ENCODE assay signal across 12 cellular contexts in the genomic region with DNA sequence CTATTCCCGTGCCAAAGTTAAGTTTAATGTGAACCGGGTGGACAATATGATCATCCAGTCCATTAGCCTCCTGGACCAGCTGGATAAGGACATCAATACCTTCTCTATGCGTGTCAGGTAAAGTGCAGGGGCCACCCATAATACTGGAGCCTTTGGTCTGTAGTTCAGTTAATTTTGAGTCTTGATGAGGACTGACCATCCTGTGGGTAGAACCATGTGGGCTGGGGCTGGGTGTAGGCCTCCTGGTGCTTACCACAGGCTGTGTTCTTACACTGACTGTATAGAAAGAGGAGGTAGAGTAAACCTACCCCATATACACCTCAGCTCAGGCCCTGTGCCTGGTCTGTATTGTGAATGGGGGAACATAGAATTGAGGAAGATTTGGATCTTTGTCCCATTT. TPM values are rescaled to one million over a fixed set of nuclear protein-coding genes. Genes with fewer than 3 reads are reported as not detected.
DNase-seq lines count a peak whose midpoint lies in the region; ATAC-seq, FAIRE-seq and TF ChIP-seq lines count a peak whose summit lies in the region.
"Had no signal": no experiment of that assay in that cellular context is flagged by ENCODE, and none has a peak within 500 bp of the region (broad histone marks: within the 10 kb centered on the region; RNA-seq: fewer than 3 reads in every experiment).

No MANE protein-coding gene starts in this region.

- WGBS in K562 (ENCODE audit: insufficient coverage, low coverage, missing lambda C conversion rate) = 58% methylated on average over 3 of the region's 3 CpGs

- peaks cover 52% of the 10 kb centered on the region for H3K36me3 Mint-ChIP-seq in nephron progenitor cell (ENCODE audit: low read depth)

- peak overlapping the region; percentile 41; the same call in 1 of the 3 replicates for H3K27ac ChIP-seq in K562 (ENCODE audit: extremely low read depth, low read depth, low read length)

- H3K9ac ChIP-seq in K562 (ENCODE audit: insufficient read depth in 1 of 2, low read depth in 2 of 2, low read length in 2 of 2) = peak overlapping the region; percentile 94 to 99

- no peak for TF ChIP-seq EP300 in K562 (IDR thresholded peaks at IDR 0.05; ENCODE audit: low read length)

- peaks cover 19 to 22% of the 10 kb centered on the region in 2 experiments; a peak in 4 of 5 replicates for H3K4me1 ChIP-seq in K562 (replicated peaks in 1 of 2; ENCODE audit: control insufficient read depth in 2 of 2, insufficient read depth in 2 of 2, low read length in 2 of 2)

- TF ChIP-seq RAD21 in K562 (CRISPR knock-in tag; conservative IDR thresholded peaks at IDR 0.05 in 1 of 2, IDR thresholded peaks at IDR 0.05 in 1 of 2) = no peak

- ATAC-seq in K562 = no peak
- ATAC-seq: Right ventricle myocardium inferior had no signal

- TF ChIP-seq CTCF in K562 (IDR thresholded peaks at IDR 0.05 in 2 of 3, conservative IDR thresholded peaks at IDR 0.05 in 1 of 3; ENCODE audit: insufficient read depth in 2 of 3, low read depth in 1 of 3, low read length in 3 of 3) = no peak
- no peak for TF ChIP-seq CTCF in nephron progenitor cell (IDR thresholded peaks at IDR 0.05)

- H3K4me3 ChIP-seq in GM08714 (ENCODE audit: low read length) = peak overlapping the region; percentile 88; the same call in 1 of the 2 replicates
- H3K4me3 ChIP-seq in MG63 = peak overlapping the region; percentile 81
- H3K4me3 ChIP-seq in K562 = peak overlapping the region; percentile 70; the same call in 1 of the 2 replicates

- H3K9me3 ChIP-seq in MG63 (no peaks in the 10 kb centered on the region), K562 (replicated peaks; ENCODE audit: control insufficient read depth, insufficient read depth, low read depth, low read length) (no peaks in the 10 kb centered on the region)
- H3K9me3 ChIP-seq: upper lobe of left lung had no signal

- peak overlapping the region; percentile 85 for H3K27ac Mint-ChIP-seq in nephron progenitor cell

- peaks cover 29% of the 10 kb centered on the region for H3K4me1 Mint-ChIP-seq in nephron progenitor cell

- FAIRE-seq in K562 (lab: Jason Lieb, UNC) (no peak), GM12891 (lab: Jason Lieb, UNC) (no peak)

- peaks cover 60% of the 10 kb centered on the region for H3K79me2 ChIP-seq in K562 (ENCODE audit: control insufficient read depth, insufficient read depth, low read length)

- peaks cover 15% of the 10 kb centered on the region for H3K9me1 ChIP-seq in K562 (ENCODE audit: control insufficient read depth, insufficient read depth, low read length)

- peaks cover 60% of the 10 kb centered on the region for H3K36me3 ChIP-seq in MG63
- H3K36me3 ChIP-seq in K562 (ENCODE audit: control insufficient read depth, insufficient read depth, low read length) = peaks cover 72% of the 10 kb centered on the region

- intact Hi-C loops in K562 (cut with micrococcal nuclease) = loop anchor here (5.0 kb wide), 2 partner anchors 128 to 188 kb away; no protein-coding TSS in a partner anchor

- peak overlapping the region; percentile 89 for H3K4me3 Mint-ChIP-seq in nephron progenitor cell

- in situ Hi-C loops in K562 (cut with MboI) = no loop called here

- POLR2A ChIA-PET in K562 (lab: Yijun Ruan, JAX) = interaction anchor here (0.6 to 4.1 kb wide), 4 partner anchors 9 to 263 kb away, joined by 3 to 46 read pairs (median 5); a partner anchor contains a TSS

- peaks cover 42% of the 10 kb centered on the region for H4K20me1 ChIP-seq in K562 (replicated peaks; ENCODE audit: control insufficient read depth, insufficient read depth, low read length)

- H3K27me3 ChIP-seq in MG63 = no peaks in the 10 kb centered on the region
- H3K27me3 ChIP-seq in K562 (ENCODE audit: control insufficient read depth in 2 of 2, insufficient read depth in 2 of 2, low read length in 2 of 2) = no peaks in the 10 kb centered on the region
- H3K27me3 ChIP-seq: upper lobe of left lung had no signal

- TF ChIP-seq POLR2A in K562 (conservative IDR thresholded peaks at IDR 0.05) (no peak), GM12891 (IDR thresholded peaks at IDR 0.05; ENCODE audit: low read depth, low read length) (no peak)

- H3K9me3 Mint-ChIP-seq in nephron progenitor cell = no peaks in the 10 kb centered on the region

- H3K4me2 ChIP-seq in K562 (ENCODE audit: insufficient read depth, low read length) = peak overlapping the region; percentile 97

- no peak for DNase-seq in MG63
- no peak for DNase-seq in K562 (ENCODE audit: extremely low read depth in 1 of 4, low spot score in 3 of 4)
- DNase-seq in nephron progenitor cell = no peak
- no peak for DNase-seq in GM12891 (ENCODE audit: insufficient read length, low spot score)
- DNase-seq in occipital lobe (lab: John Stamatoyannopoulos, UW) = no peak
- DNase-seq in NCI-H345 treated with DMSO at 0.1 percent for 48 hours (lab: John Stamatoyannopoulos, UW; ENCODE audit: unreplicated experiment) = no peak
- DNase-seq in DMS153 (lab: John Stamatoyannopoulos, UW) = no peak
- DNase-seq: NCI-H1694; stimulated activated CD4-positive, alpha-beta T cell treated with anti-CD3 and anti-CD28 coated beads, Interleukin-4, amount 100 ng/mL, for 24 hours; upper lobe of left lung had no signal

- peaks cover 3% of the 10 kb centered on the region for H3K27me3 Mint-ChIP-seq in nephron progenitor cell (ENCODE audit: low read depth, poor library complexity)

- H2AFZ ChIP-seq in K562 (ENCODE audit: low read depth, low read length) = no peak overlapping the region

- CTCF ChIA-PET in K562 (lab: Yijun Ruan, JAX; ENCODE audit: low intra/inter-chr PET ratio) = no interaction called here

- no TSS peak for BruUV-seq in K562 (replicated peaks; lab: Mats Ljungman, UMichigan)

RNA-seq across cellular contexts. Expression of a gene that starts 2.4 kb away (rescaled TPM):
- 284 and 313 TPM in 2 replicates for total RNA-seq in MG63 (2014; rRNA removed; shearing (Covaris generic); ENCODE audit: low replicate concordance)
- 996 and 1,662 TPM in 2 replicates for total RNA-seq in K562 (2011; cell fraction: chromatin; rRNA removed; ENCODE audit: low replicate concordance)
- total RNA-seq in K562 (2011; cell fraction: nucleolus; rRNA removed) = 1,111 and 1,184 TPM in 2 replicates
- 825 and 908 TPM in 2 replicates for total RNA-seq in K562 (2011; cell fraction: nucleoplasm; rRNA removed)
- 528 and 570 TPM in 2 replicates for total RNA-seq in K562 (2014; rRNA removed)
- total RNA-seq in K562 (2014; rRNA removed; fragmentation: Illumina TruSeq; extraction: Trizol) = 581 and 590 TPM in 2 replicates
- 631 and 697 TPM in 2 replicates for total RNA-seq in K562 (2015; rRNA removed; fragmentation: Illumina TruSeq; extraction: Trizol)
- total RNA-seq in K562 (2021) = 393 and 397 TPM in 2 replicates
- 376 and 404 TPM in 2 replicates for polyA plus RNA-seq in K562 (2011; rRNA removed)
- polyA plus RNA-seq in K562 (2011; cell fraction: cytosol; rRNA removed) = 226 and 291 TPM in 2 replicates
- polyA plus RNA-seq in K562 (2011; cell fraction: nucleus; rRNA removed) = 1,530 and 1,680 TPM in 2 replicates
- 190 and 399 TPM in 2 replicates for polyA plus RNA-seq in K562 (2012)
- 441 and 482 TPM in 2 replicates for polyA plus RNA-seq in K562 (2014; fragmentation: Illumina TruSeq; extraction: Trizol)
- 100 to 1,000 TPM; 295 to 439 TPM for polyA plus RNA-seq in K562 (2014; fragmentation: Nextera tagmentation; extraction: Ambion mirVana)
- 427 and 428 TPM in 2 replicates for polyA plus RNA-seq in K562 (2014; rRNA removed)
- polyA minus RNA-seq in K562 (2011; rRNA and poly(A)+ RNA removed) = 583 and 607 TPM in 2 replicates
- 235 and 353 TPM in 2 replicates for polyA minus RNA-seq in K562 (2011; cell fraction: cytosol; rRNA and poly(A)+ RNA removed)
- polyA minus RNA-seq in K562 (2011; cell fraction: nucleus; rRNA and poly(A)+ RNA removed) = 490 and 782 TPM in 2 replicates
- 297 TPM for polyA plus RNA-seq in GM12891 (2012; ENCODE audit: low read depth, missing spikeins)
- total RNA-seq in occipital lobe = 114 TPM

RNA-seq across cellular contexts. Expression of a gene that starts 9.2 kb away (rescaled TPM):
- total RNA-seq in MG63 (2014; rRNA removed; shearing (Covaris generic); ENCODE audit: low replicate concordance) = 122 and 141 TPM in 2 replicates
- 210 and 456 TPM in 2 replicates for total RNA-seq in K562 (2011; cell fraction: chromatin; rRNA removed; ENCODE audit: low replicate concordance)
- 264 and 268 TPM in 2 replicates for total RNA-seq in K562 (2011; cell fraction: nucleolus; rRNA removed)
- 232 and 256 TPM in 2 replicates for total RNA-seq in K562 (2011; cell fraction: nucleoplasm; rRNA removed)
- total RNA-seq in K562 (2014; rRNA removed) (168 and 199 TPM in 2 replicates), K562 (2014; rRNA removed; fragmentation: Illumina TruSeq; extraction: Trizol) (122 and 130 TPM in 2 replicates), K562 (2015; rRNA removed; fragmentation: Illumina TruSeq; extraction: Trizol) (130 and 133 TPM in 2 replicates), K562 (2021) (148 and 157 TPM in 2 replicates), occipital lobe (51.6 TPM)
- polyA plus RNA-seq in K562 (2011; rRNA removed) (224 and 343 TPM in 2 replicates), K562 (2014; fragmentation: Illumina TruSeq; extraction: Trizol) (151 and 155 TPM in 2 replicates), K562 (2014; fragmentation: Nextera tagmentation; extraction: Ambion mirVana) (10 to 100 TPM; 91.7 to 92.3 TPM), K562 (2014; rRNA removed) (196 and 222 TPM in 2 replicates)
- 241 and 417 TPM in 2 replicates for polyA plus RNA-seq in K562 (2011; cell fraction: cytosol; rRNA removed)
- 535 and 1,075 TPM in 2 replicates for polyA plus RNA-seq in K562 (2011; cell fraction: nucleus; rRNA removed)
- 97.1 and 153 TPM in 2 replicates for polyA plus RNA-seq in K562 (2012)
- 242 and 358 TPM in 2 replicates for polyA minus RNA-seq in K562 (2011; rRNA and poly(A)+ RNA removed)
- 91.2 and 115 TPM in 2 replicates for polyA minus RNA-seq in K562 (2011; cell fraction: cytosol; rRNA and poly(A)+ RNA removed)
- 85.5 and 190 TPM in 2 replicates for polyA minus RNA-seq in K562 (2011; cell fraction: nucleus; rRNA and poly(A)+ RNA removed)
- 113 TPM for polyA plus RNA-seq in GM12891 (2012; ENCODE audit: low read depth, missing spikeins)

RNA-seq across cellular contexts. Expression of a gene that starts 37.7 kb away (rescaled TPM):
- not detected in 2 replicates for total RNA-seq in MG63 (2014; rRNA removed; shearing (Covaris generic); ENCODE audit: low replicate concordance)
- total RNA-seq in K562 (2011; cell fraction: chromatin; rRNA removed; ENCODE audit: low replicate concordance) = 0.25 and 0.62 TPM in 2 replicates
- 0.17 and 0.39 TPM in 2 replicates for total RNA-seq in K562 (2011; cell fraction: nucleolus; rRNA removed)
- total RNA-seq in K562 (2011; cell fraction: nucleoplasm; rRNA removed) = not detected in 2 replicates
- total RNA-seq in K562 (2014; rRNA removed) = 0.09 TPM in 1 of 2 replicates, not detected in the other
- total RNA-seq in K562 (2014; rRNA removed; fragmentation: Illumina TruSeq; extraction: Trizol) = not detected in 2 replicates
- not detected in 2 replicates for total RNA-seq in K562 (2015; rRNA removed; fragmentation: Illumina TruSeq; extraction: Trizol)
- total RNA-seq in K562 (2021) = not detected in 2 replicates
- 0.04 TPM in 1 of 2 replicates, not detected in the other for polyA plus RNA-seq in K562 (2011; rRNA removed)
- 0.03 and 0.16 TPM in 2 replicates for polyA plus RNA-seq in K562 (2011; cell fraction: cytosol; rRNA removed)
- 0.21 and 0.34 TPM in 2 replicates for polyA plus RNA-seq in K562 (2011; cell fraction: nucleus; rRNA removed)
- polyA plus RNA-seq in K562 (2012) = 0.32 TPM in 1 of 2 replicates, not detected in the other
- not detected in 2 replicates for polyA plus RNA-seq in K562 (2014; fragmentation: Illumina TruSeq; extraction: Trizol)
- not detected for polyA plus RNA-seq in K562 (2014; fragmentation: Nextera tagmentation; extraction: Ambion mirVana)
- polyA plus RNA-seq in K562 (2014; rRNA removed) = not detected in 2 replicates
- not detected in 2 replicates for polyA minus RNA-seq in K562 (2011; rRNA and poly(A)+ RNA removed)
- polyA minus RNA-seq in K562 (2011; cell fraction: cytosol; rRNA and poly(A)+ RNA removed) = not detected in 2 replicates
- 0.22 TPM in 1 of 2 replicates, not detected in the other for polyA minus RNA-seq in K562 (2011; cell fraction: nucleus; rRNA and poly(A)+ RNA removed)
- polyA plus RNA-seq in GM12891 (2012; ENCODE audit: low read depth, missing spikeins) = not detected
- total RNA-seq in occipital lobe = 10.5 TPM
